ENCODE assay signal across 9 cellular contexts in genomic region chr3:186746008-186746407, GRCh38. TPM values are rescaled to one million over a fixed set of nuclear protein-coding genes. Genes with fewer than 3 reads are reported as not detected.
A peak's percentile ranks its signal among the peaks of the same experiment; 100 is the strongest.
DNase-seq lines count a peak whose midpoint lies in the region; ATAC-seq and TF ChIP-seq lines count a peak whose summit lies in the region.
"Had no signal": no experiment of that assay in that cellular context is flagged by ENCODE, and none has a peak within 500 bp of the region (broad histone marks: within the 10 kb centered on the region; RNA-seq: fewer than 3 reads in every experiment).

No MANE protein-coding gene starts in this region.

- 71 to 80% methylated on average over 10 of the region's 10 CpGs for whole genome bisulfite sequencing in endodermal cell (ENCODE audit: insufficient coverage in 1 of 2, insufficient read length in 1 of 2), 2 experiments

- H3K9me3 Mint-ChIP-seq in Calu3 (ENCODE audit: low read depth, unreplicated experiment) (peaks cover 3% of the 10 kb centered on the region), endodermal cell (no peaks in the 10 kb centered on the region)
- no peaks in the 10 kb centered on the region for H3K9me3 Mint-ChIP-seq in CD4-positive, alpha-beta T cell

- DNase-seq in Calu3 (peak; percentile 92), NCI-H460 (ENCODE audit: extremely low read depth, low read depth) (peak; percentile 55), endodermal cell (peak; percentile 79), mucosa of descending colon (peak; percentile 77 to 78 (median 78)), retina (no peak)
- no peak for DNase-seq in CD4-positive, alpha-beta T cell

- no peaks in the 10 kb centered on the region for H3K36me3 ChIP-seq in endodermal cell (ENCODE audit: control insufficient read depth, insufficient read depth, low read length)
- H3K36me3 ChIP-seq in mucosa of descending colon (ENCODE audit: low read depth), result no peaks in the 10 kb centered on the region
- H3K36me3 ChIP-seq: HAP-1 had no signal

- peak overlapping the region; percentile 94 for H3K27ac Mint-ChIP-seq in Calu3 (ENCODE audit: unreplicated experiment)
- H3K27ac Mint-ChIP-seq in endodermal cell, result no peak overlapping the region
- no peak overlapping the region for H3K27ac Mint-ChIP-seq in CD4-positive, alpha-beta T cell

- peaks cover 27% of the 10 kb centered on the region for H3K36me3 Mint-ChIP-seq in Calu3 (ENCODE audit: insufficient read depth, unreplicated experiment)
- H3K36me3 Mint-ChIP-seq in endodermal cell (ENCODE audit: low read depth), result no peaks in the 10 kb centered on the region
- H3K36me3 Mint-ChIP-seq in CD4-positive, alpha-beta T cell (ENCODE audit: low read depth), result no peaks in the 10 kb centered on the region

- peaks cover 68% of the 10 kb centered on the region for H3K4me1 Mint-ChIP-seq in Calu3 (ENCODE audit: low read depth, unreplicated experiment)
- H3K4me1 Mint-ChIP-seq in endodermal cell, result peaks cover 3% of the 10 kb centered on the region
- H3K4me1 Mint-ChIP-seq in CD4-positive, alpha-beta T cell (ENCODE audit: low read depth), result no peaks in the 10 kb centered on the region

- ATAC-seq in mucosa of descending colon (peak; percentile 94), GM21447 (IDR thresholded peaks at IDR 0.05; ENCODE audit: unreplicated experiment) (no peak)
- ATAC-seq in activated CD4-positive, CD25-positive, alpha-beta regulatory T cell treated with anti-CD3 and anti-CD28 coated beads, Interleukin-2, amount 50 U/mL, for 24 hours, result no peak
- ATAC-seq in CD4-positive, alpha-beta T cell (ENCODE audit: poor library complexity), result no peak

- POLR2A ChIA-PET in CD4-positive, alpha-beta T cell (lab: Charles Lee), result no interaction called here

- no TSS peak for BruUV-seq in Calu3 (replicated peaks; lab: Mats Ljungman, UMichigan)

- intact Hi-C loops in Calu3 (cut with micrococcal nuclease; ENCODE audit: unreplicated experiment), result loop anchor here (10.0 kb wide), 1 partner anchor 51 kb away; no protein-coding TSS in a partner anchor
- intact Hi-C loops in mucosa of descending colon (cut with DNase I, micrococcal nuclease), result no loop called here
- intact Hi-C loops in CD4-positive, alpha-beta T cell (cut with DNase I, micrococcal nuclease), result no loop called here

- H3K27me3 Mint-ChIP-seq in Calu3 (ENCODE audit: unreplicated experiment) (no peaks in the 10 kb centered on the region), endodermal cell (ENCODE audit: insufficient read depth) (no peaks in the 10 kb centered on the region)
- H3K27me3 Mint-ChIP-seq in CD4-positive, alpha-beta T cell, result no peaks in the 10 kb centered on the region

- H3K4me1 ChIP-seq in endodermal cell (ENCODE audit: control insufficient read depth, insufficient read depth, low read length) (no peaks in the 10 kb centered on the region), mucosa of descending colon (ENCODE audit: low read depth) (peaks cover 16% of the 10 kb centered on the region)
- H3K4me1 ChIP-seq: HAP-1 had no signal

- H3K9me3 ChIP-seq in endodermal cell (ENCODE audit: control insufficient read depth, low read length) (no peaks in the 10 kb centered on the region), mucosa of descending colon (no peaks in the 10 kb centered on the region)
- no peaks in the 10 kb centered on the region for H3K9me3 ChIP-seq in CD4-positive, alpha-beta T cell (ENCODE audit: control insufficient read depth, low read length)
- H3K9me3 ChIP-seq: HAP-1 had no signal

- H3K4me3 Mint-ChIP-seq in Calu3 (ENCODE audit: low read depth, unreplicated experiment), result peak overlapping the region; percentile 16
- no peak overlapping the region for H3K4me3 Mint-ChIP-seq in endodermal cell
- no peak overlapping the region for H3K4me3 Mint-ChIP-seq in CD4-positive, alpha-beta T cell

- TF ChIP-seq CTCF in Calu3 (IDR thresholded peaks at IDR 0.05; ENCODE audit: unreplicated experiment) (no peak), endodermal cell (conservative IDR thresholded peaks at IDR 0.05) (no peak), mucosa of descending colon (IDR thresholded peaks at IDR 0.05) (no peak)
- TF ChIP-seq CTCF in CD4-positive, alpha-beta T cell (IDR thresholded peaks at IDR 0.05), result no peak

- H3K27ac ChIP-seq in endodermal cell (ENCODE audit: low read depth, low read length), result no peak overlapping the region
- no peak overlapping the region for H3K27ac ChIP-seq in CD4-positive, alpha-beta T cell (ENCODE audit: low read depth, low read length)

- H3K27me3 ChIP-seq in endodermal cell (ENCODE audit: control insufficient read depth, insufficient read depth, low read length, poor library complexity, severe bottlenecking), result no peaks in the 10 kb centered on the region
- H3K27me3 ChIP-seq in CD4-positive, alpha-beta T cell (ENCODE audit: control insufficient read depth, insufficient read depth, low read length), result no peaks in the 10 kb centered on the region

- CTCF ChIA-PET in Calu3 (lab: Charles Lee), result interaction anchor here (0.6 to 1.8 kb wide), 8 partner anchors 14 to 1137 kb away, joined by 3 to 5 read pairs (median 3); partner anchors contain the start of gene EIF4A2
- CTCF ChIA-PET in CD4-positive, alpha-beta T cell (lab: Charles Lee), result no interaction called here

- no peak overlapping the region for H3K9ac ChIP-seq in endodermal cell (ENCODE audit: extremely low read depth, low read length, poor library complexity, severe bottlenecking)

- H3K4me3 ChIP-seq in endodermal cell (ENCODE audit: low read length) (no peak overlapping the region), mucosa of descending colon (no peak overlapping the region)
- H3K4me3 ChIP-seq: HAP-1 had no signal

RNA-seq across cellular contexts. Expression of gene KNG1, which starts 28.8 kb away (rescaled TPM):
- not detected in 2 replicates for total RNA-seq in Calu3 (2022)
- total RNA-seq in NCI-H460 (2014; rRNA removed; shearing (Covaris generic)), result not detected in 2 replicates
- polyA plus RNA-seq in NCI-H460 (2014; cell fraction: nucleus; rRNA removed), result not detected in 2 replicates
- total RNA-seq in endodermal cell, result not detected
- not detected for polyA plus RNA-seq in endodermal cell (2013, experiment 1 of 2)
- not detected for polyA plus RNA-seq in endodermal cell (2013, experiment 2 of 2)
- 1 to 10 TPM in 1 of 3 donors, under 1 TPM in 2; 0.12 to 3.2 (median 0.44) TPM for total RNA-seq in mucosa of descending colon
- total RNA-seq in CD4-positive, alpha-beta T cell, result not detected

RNA-seq across cellular contexts. Expression of gene EIF4A2, which starts 37.4 kb away (rescaled TPM):
- total RNA-seq in Calu3 (2022), result 593 and 650 TPM in 2 replicates
- total RNA-seq in NCI-H460 (2014; rRNA removed; shearing (Covaris generic)), result 276 and 323 TPM in 2 replicates
- 783 and 1,001 TPM in 2 replicates for polyA plus RNA-seq in NCI-H460 (2014; cell fraction: nucleus; rRNA removed)
- total RNA-seq in endodermal cell, result 100 to 1,000 TPM; 329 TPM
- 599 TPM for polyA plus RNA-seq in endodermal cell (2013, experiment 1 of 2)
- polyA plus RNA-seq in endodermal cell (2013, experiment 2 of 2), result 546 TPM
- 100 to 1,000 TPM; 218 to 536 (median 316) TPM for total RNA-seq in mucosa of descending colon
- total RNA-seq in CD4-positive, alpha-beta T cell, result 1,000 to 10,000 TPM; 1,039 to 1,046 TPM

Comparison
In these comparisons a context has a peak if more than half of its experiments do, and no peak if none do; other contexts are left out.
1. DNase-seq: peak in Calu3 (single experiment), NCI-H460 (single experiment), endodermal cell (single experiment) and mucosa of descending colon (3 of 3); none in retina (single experiment) and CD4-positive, alpha-beta T cell (0 of 10).